Comparison of ENCODE assay signal across 17 cellular contexts in genomic region chr2:19929226-19929625, GRCh38. TPM values are rescaled to one million over a fixed set of nuclear protein-coding genes. Genes with fewer than 3 reads are reported as not detected.
DNase-seq lines count a peak whose midpoint lies in the region; ATAC-seq, FAIRE-seq and TF ChIP-seq lines count a peak whose summit lies in the region.
"Had no signal": no experiment of that assay in that cellular context is flagged by ENCODE, and none has a peak within 500 bp of the region (broad histone marks: within the 10 kb centered on the region; RNA-seq: fewer than 3 reads in every experiment).

No MANE protein-coding gene starts in this region.

- ATAC-seq in K562: no peak
- ATAC-seq: CD8-positive, alpha-beta T cell; HCT116 had no signal

- no peak overlapping the region for H3K4me3 Mint-ChIP-seq in activated CD4-positive, alpha-beta T cell treated with anti-CD3 and anti-CD28 coated beads, Interleukin-2, amount 10 ng/mL, durations not matched to agents 24 days and 14 days
- H3K4me3 Mint-ChIP-seq in nephron progenitor cell: no peak overlapping the region
- H3K4me3 Mint-ChIP-seq: B cell; CD8-positive, alpha-beta T cell had no signal

- intact Hi-C loops in activated CD4-positive, alpha-beta T cell treated with anti-CD3 and anti-CD28 coated beads, Interleukin-2, amount 10 ng/mL, durations not matched to agents 24 days and 14 days (cut with micrococcal nuclease): no loop called here
- intact Hi-C loops in K562 (cut with micrococcal nuclease): no loop called here

- no peak overlapping the region for H2AFZ ChIP-seq in K562 (ENCODE audit: low read depth, low read length)

- no peak overlapping the region for H3K27ac ChIP-seq in K562 (ENCODE audit: extremely low read depth, low read depth, low read length)
- H3K27ac ChIP-seq: 22Rv1; BLaER1 treated with 17β-estradiol and CSF1 and Interleukin-3, amounts not matched to agents 10 nM and 100 nM had no signal

- peaks cover 8% of the 10 kb centered on the region for H3K36me3 ChIP-seq in K562 (ENCODE audit: control insufficient read depth, insufficient read depth, low read length)
- H3K36me3 ChIP-seq: BLaER1 treated with 17β-estradiol and CSF1 and Interleukin-3, amounts not matched to agents 10 nM and 100 nM had no signal

- in situ Hi-C loops in K562 (cut with MboI): no loop called here

- BruUV-seq in K562 (replicated peaks; lab: Mats Ljungman, UMichigan): no TSS peak

- TF ChIP-seq EP300 in K562 (IDR thresholded peaks at IDR 0.05; ENCODE audit: low read length): no peak

- POLR2A ChIA-PET in K562 (lab: Yijun Ruan, JAX): no interaction called here

- no peak overlapping the region for H3K4me2 ChIP-seq in K562 (ENCODE audit: insufficient read depth, low read length)
- H3K4me2 ChIP-seq: BLaER1 treated with 17β-estradiol and CSF1 and Interleukin-3, amounts not matched to agents 10 nM and 100 nM had no signal

- no peak overlapping the region for H3K9ac ChIP-seq in K562 (ENCODE audit: insufficient read depth in 1 of 2, low read depth in 2 of 2, low read length in 2 of 2)
- H3K9ac ChIP-seq: BLaER1 treated with 17β-estradiol and CSF1 and Interleukin-3, amounts not matched to agents 10 nM and 100 nM had no signal

- H3K9me1 ChIP-seq in K562 (ENCODE audit: control insufficient read depth, insufficient read depth, low read length): no peaks in the 10 kb centered on the region

- H3K4me1 Mint-ChIP-seq in activated CD4-positive, alpha-beta T cell treated with anti-CD3 and anti-CD28 coated beads, Interleukin-2, amount 10 ng/mL, durations not matched to agents 24 days and 14 days: no peaks in the 10 kb centered on the region
- H3K4me1 Mint-ChIP-seq in nephron progenitor cell: no peaks in the 10 kb centered on the region
- H3K4me1 Mint-ChIP-seq: B cell had no signal

- TF ChIP-seq CTCF in K562 (IDR thresholded peaks at IDR 0.05 in 2 of 3, conservative IDR thresholded peaks at IDR 0.05 in 1 of 3; ENCODE audit: insufficient read depth in 2 of 3, low read depth in 1 of 3, low read length in 3 of 3) (no peak), epithelial cell of esophagus (IDR thresholded peaks at IDR 0.05; ENCODE audit: insufficient read depth, low read depth, low read length, missing control alignments) (no peak), nephron progenitor cell (IDR thresholded peaks at IDR 0.05) (no peak)

- H3K27me3 Mint-ChIP-seq in activated CD4-positive, alpha-beta T cell treated with anti-CD3 and anti-CD28 coated beads, Interleukin-2, amount 10 ng/mL, durations not matched to agents 24 days and 14 days: no peaks in the 10 kb centered on the region
- no peaks in the 10 kb centered on the region for H3K27me3 Mint-ChIP-seq in nephron progenitor cell (ENCODE audit: low read depth, poor library complexity)
- H3K27me3 Mint-ChIP-seq: B cell had no signal

- no peak for FAIRE-seq in K562 (lab: Jason Lieb, UNC)

- CTCF ChIA-PET in K562 (lab: Yijun Ruan, JAX; ENCODE audit: low intra/inter-chr PET ratio): no interaction called here

- no peaks in the 10 kb centered on the region for H3K4me1 ChIP-seq in K562 (replicated peaks in 1 of 2; ENCODE audit: control insufficient read depth in 2 of 2, insufficient read depth in 2 of 2, low read length in 2 of 2)
- H3K4me1 ChIP-seq: BLaER1 treated with 17β-estradiol and CSF1 and Interleukin-3, amounts not matched to agents 10 nM and 100 nM had no signal

- H4K20me1 ChIP-seq in K562 (replicated peaks; ENCODE audit: control insufficient read depth, insufficient read depth, low read length): no peaks in the 10 kb centered on the region
- H4K20me1 ChIP-seq: BLaER1 treated with 17β-estradiol and CSF1 and Interleukin-3, amounts not matched to agents 10 nM and 100 nM had no signal

- TF ChIP-seq RAD21 in K562 (CRISPR knock-in tag; conservative IDR thresholded peaks at IDR 0.05 in 1 of 2, IDR thresholded peaks at IDR 0.05 in 1 of 2): no peak

- no peak overlapping the region for H3K4me3 ChIP-seq in K562
- no peak overlapping the region for H3K4me3 ChIP-seq in epithelial cell of esophagus (ENCODE audit: low read length)
- H3K4me3 ChIP-seq: BLaER1 treated with 17β-estradiol and CSF1 and Interleukin-3, amounts not matched to agents 10 nM and 100 nM had no signal

- peaks cover 4% of the 10 kb centered on the region; the same call in 1 of the 2 replicates for H3K9me3 ChIP-seq in K562 (replicated peaks; ENCODE audit: control insufficient read depth, insufficient read depth, low read depth, low read length)

- no peak for TF ChIP-seq POLR2A in K562 (conservative IDR thresholded peaks at IDR 0.05)

- H3K79me2 ChIP-seq in K562 (ENCODE audit: control insufficient read depth, insufficient read depth, low read length): no peaks in the 10 kb centered on the region

- H3K36me3 Mint-ChIP-seq in activated CD4-positive, alpha-beta T cell treated with anti-CD3 and anti-CD28 coated beads, Interleukin-2, amount 10 ng/mL, durations not matched to agents 24 days and 14 days (ENCODE audit: low read depth): peaks cover 43% of the 10 kb centered on the region
- peaks cover 85% of the 10 kb centered on the region for H3K36me3 Mint-ChIP-seq in nephron progenitor cell (ENCODE audit: low read depth)

- no peaks in the 10 kb centered on the region for H3K27me3 ChIP-seq in K562 (ENCODE audit: control insufficient read depth in 2 of 2, insufficient read depth in 2 of 2, low read length in 2 of 2)
- H3K27me3 ChIP-seq: BLaER1 treated with 17β-estradiol and CSF1 and Interleukin-3, amounts not matched to agents 10 nM and 100 nM had no signal

- H3K27ac Mint-ChIP-seq in activated CD4-positive, alpha-beta T cell treated with anti-CD3 and anti-CD28 coated beads, Interleukin-2, amount 10 ng/mL, durations not matched to agents 24 days and 14 days: no peak overlapping the region
- H3K27ac Mint-ChIP-seq in nephron progenitor cell: no peak overlapping the region
- H3K27ac Mint-ChIP-seq: B cell; CD8-positive, alpha-beta T cell had no signal

- peak; percentile 2 for DNase-seq in activated CD4-positive, alpha-beta T cell treated with anti-CD3 and anti-CD28 coated beads, Interleukin-2, amount 10 ng/mL, durations not matched to agents 24 days and 14 days
- DNase-seq in activated CD4-positive, alpha-beta T cell treated with anti-CD3 and anti-CD28 coated beads for 48 hours: no peak
- DNase-seq in K562 (ENCODE audit: extremely low read depth in 1 of 4, low spot score in 3 of 4) (no peak), epithelial cell of esophagus (ENCODE audit: low read depth) (peak; percentile 15), glomerular visceral epithelial cell (ENCODE audit: extremely low spot score) (no peak), nephron progenitor cell (no peak)
- no peak for DNase-seq in activated T-cell treated with anti-CD3 and anti-CD28 coated beads, Interleukin-2, amount 50 U/mL, for 1 hour
- DNase-seq: Calu3; CD8-positive, alpha-beta T cell; DMS79 treated with DMSO at 0.1 percent for 48 hours; GF-D8; GOT3; H7 had no signal

- H3K9me3 Mint-ChIP-seq in activated CD4-positive, alpha-beta T cell treated with anti-CD3 and anti-CD28 coated beads, Interleukin-2, amount 10 ng/mL, durations not matched to agents 24 days and 14 days: peaks cover 8% of the 10 kb centered on the region
- H3K9me3 Mint-ChIP-seq in nephron progenitor cell: peaks cover 42% of the 10 kb centered on the region

TF ChIP-seq in K562, 482 proteins besides CTCF, POLR2A, EP300 and RAD21:
- peak; percentile 39; the same call in 1 of the 2 replicates for TF ChIP-seq ATF3 (IDR thresholded peaks at IDR 0.05)
- no peak for TF ChIP-seq ATF3 (CRISPR knock-in tag; conservative IDR thresholded peaks at IDR 0.05)
- TF ChIP-seq MAFF (IDR thresholded peaks at IDR 0.05; ENCODE audit: low read length): no peak

RNA-seq across cellular contexts. Expression of gene TTC32, which starts 27.4 kb away (rescaled TPM):
- total RNA-seq in activated CD4-positive, alpha-beta T cell treated with anti-CD3 and anti-CD28 coated beads, Interleukin-2, amount 10 ng/mL, durations not matched to agents 24 days and 14 days: 10.5 and 11.0 TPM in 2 replicates
- 43.8 and 77.6 TPM in 2 replicates for total RNA-seq in K562 (2011; cell fraction: chromatin; rRNA removed; ENCODE audit: low replicate concordance)
- total RNA-seq in K562 (2011; cell fraction: nucleolus; rRNA removed): 47.5 and 49.7 TPM in 2 replicates
- 59.5 and 69.1 TPM in 2 replicates for total RNA-seq in K562 (2011; cell fraction: nucleoplasm; rRNA removed)
- total RNA-seq in K562 (2014; rRNA removed) (23.7 and 27.6 TPM in 2 replicates), K562 (2014; rRNA removed; fragmentation: Illumina TruSeq; extraction: Trizol) (52.6 and 59.0 TPM in 2 replicates), K562 (2015; rRNA removed; fragmentation: Illumina TruSeq; extraction: Trizol) (38.2 and 42.3 TPM in 2 replicates), K562 (2021) (36.5 and 40.8 TPM in 2 replicates)
- polyA plus RNA-seq in K562 (2011; rRNA removed) (64.3 and 69.3 TPM in 2 replicates), K562 (2014; fragmentation: Illumina TruSeq; extraction: Trizol) (39.6 and 40.5 TPM in 2 replicates), K562 (2014; fragmentation: Nextera tagmentation; extraction: Ambion mirVana) (10 to 100 TPM; 55.0 to 66.5 TPM), K562 (2014; rRNA removed) (55.0 and 71.4 TPM in 2 replicates)
- polyA plus RNA-seq in K562 (2011; cell fraction: cytosol; rRNA removed): 32.1 and 37.1 TPM in 2 replicates
- 90.6 and 119 TPM in 2 replicates for polyA plus RNA-seq in K562 (2011; cell fraction: nucleus; rRNA removed)
- polyA plus RNA-seq in K562 (2012): 38.8 and 49.6 TPM in 2 replicates
- polyA minus RNA-seq in K562 (2011; rRNA and poly(A)+ RNA removed): 26.9 and 30.0 TPM in 2 replicates
- polyA minus RNA-seq in K562 (2011; cell fraction: cytosol; rRNA and poly(A)+ RNA removed): 13.1 and 15.0 TPM in 2 replicates
- 90.5 and 115 TPM in 2 replicates for polyA minus RNA-seq in K562 (2011; cell fraction: nucleus; rRNA and poly(A)+ RNA removed)

Comparison
In these comparisons a context has a peak if more than half of its experiments do, and no peak if none do; other contexts are left out.
1. DNase-seq: peak in activated CD4-positive, alpha-beta T cell treated with anti-CD3 and anti-CD28 coated beads, Interleukin-2, amount 10 ng/mL, durations not matched to agents 24 days and 14 days (single experiment) and epithelial cell of esophagus (single experiment); none in activated CD4-positive, alpha-beta T cell treated with anti-CD3 and anti-CD28 coated beads for 48 hours (single experiment), K562 (0 of 4), glomerular visceral epithelial cell (single experiment), nephron progenitor cell (single experiment) and activated T-cell treated with anti-CD3 and anti-CD28 coated beads, Interleukin-2, amount 50 U/mL, for 1 hour (single experiment).